Comparison of ENCODE assay signal across 9 cellular contexts in genomic region chr19:40286235-40286530, GRCh38. TPM values are rescaled to one million over a fixed set of nuclear protein-coding genes. Genes with fewer than 3 reads are reported as not detected.
DNase-seq lines count a peak whose midpoint lies in the region; ATAC-seq and TF ChIP-seq lines count a peak whose summit lies in the region.
"Had no signal": no experiment of that assay in that cellular context is flagged by ENCODE, and none has a peak within 500 bp of the region (broad histone marks: within the 10 kb centered on the region; RNA-seq: fewer than 3 reads in every experiment).

No MANE protein-coding gene starts in this region.

- TF ChIP-seq EP300 in neural cell (conservative IDR thresholded peaks at IDR 0.05; ENCODE audit: poor library complexity, severe bottlenecking) = no peak

- peak overlapping the region in 3 of 10 experiments; percentile 46 to 64 (median 53); a peak in 2 of 20 replicates for H3K4me3 ChIP-seq in BLaER1 treated with 17β-estradiol and CSF1 and Interleukin-3, amounts not matched to agents 10 nM and 100 nM
- H3K4me3 ChIP-seq in Jurkat, Clone E6-1 (ENCODE audit: low read length) = peak overlapping the region; percentile 66
- H3K4me3 ChIP-seq in neural cell (ENCODE audit: low read length) (peak overlapping the region; percentile 59), mucosa of descending colon (no peak overlapping the region)

- peaks cover 11% of the 10 kb centered on the region for H3K36me3 Mint-ChIP-seq in central memory CD8-positive, alpha-beta T cell (ENCODE audit: insufficient read depth)

- peak overlapping the region; percentile 91 for H3K27ac Mint-ChIP-seq in central memory CD8-positive, alpha-beta T cell (ENCODE audit: low read depth)

- H3K9me2 ChIP-seq in neural cell (ENCODE audit: insufficient read depth, low read length) = no peaks in the 10 kb centered on the region

- peaks cover 0 to 14% (median 9%) of the 10 kb centered on the region in 11 experiments; a peak in 10 of 22 replicates for H3K36me3 ChIP-seq in BLaER1 treated with 17β-estradiol and CSF1 and Interleukin-3, amounts not matched to agents 10 nM and 100 nM
- no peaks in the 10 kb centered on the region for H3K36me3 ChIP-seq in neural cell (ENCODE audit: insufficient read depth, low read length)
- H3K36me3 ChIP-seq in mucosa of descending colon (ENCODE audit: low read depth) = no peaks in the 10 kb centered on the region

- H3K27me3 Mint-ChIP-seq in central memory CD8-positive, alpha-beta T cell = no peaks in the 10 kb centered on the region

- no peaks in the 10 kb centered on the region for H3F3A ChIP-seq in neural cell (ENCODE audit: insufficient read depth, low read length, poor library complexity, severe bottlenecking)

- H3K4me1 Mint-ChIP-seq in central memory CD8-positive, alpha-beta T cell = peaks cover 34% of the 10 kb centered on the region

- peak overlapping the region; percentile 83 for H3K4me3 Mint-ChIP-seq in central memory CD8-positive, alpha-beta T cell

- intact Hi-C loops in mucosa of descending colon (cut with DNase I, micrococcal nuclease) = no loop called here

- peak overlapping the region in 10 of 11 experiments; percentile 2 to 97 (median 93); a peak in 19 of 22 replicates for H3K9ac ChIP-seq in BLaER1 treated with 17β-estradiol and CSF1 and Interleukin-3, amounts not matched to agents 10 nM and 100 nM
- peak overlapping the region; percentile 68 for H3K9ac ChIP-seq in neural cell (ENCODE audit: low read length)

- peak overlapping the region; percentile 63 to 85 (median 70) for H3K4me2 ChIP-seq in BLaER1 treated with 17β-estradiol and CSF1 and Interleukin-3, amounts not matched to agents 10 nM and 100 nM
- no peak overlapping the region for H3K4me2 ChIP-seq in neural cell (ENCODE audit: low read length)

- peak overlapping the region; percentile 71 to 99 (median 95); a peak in 19 of 22 replicates for H3K27ac ChIP-seq in BLaER1 treated with 17β-estradiol and CSF1 and Interleukin-3, amounts not matched to agents 10 nM and 100 nM
- peak overlapping the region; percentile 97 for H3K27ac ChIP-seq in neural cell (ENCODE audit: low read length)

- no peaks in the 10 kb centered on the region for H3K9me3 Mint-ChIP-seq in central memory CD8-positive, alpha-beta T cell

- no peak for TF ChIP-seq CTCF in neural cell (IDR thresholded peaks at IDR 0.05; ENCODE audit: poor library complexity, severe bottlenecking)
- TF ChIP-seq CTCF in mucosa of descending colon (IDR thresholded peaks at IDR 0.05) = no peak

- no peak for DNase-seq in Jurkat, Clone E6-1 (ENCODE audit: low read depth, low spot score)
- DNase-seq in central memory CD8-positive, alpha-beta T cell (ENCODE audit: low spot score in 2 of 2) = no peak
- DNase-seq in mucosa of descending colon (no peak), T1000 (lab: John Stamatoyannopoulos, UW) (no peak), AML-193 (lab: John Stamatoyannopoulos, UW) (no peak)
- DNase-seq: NCI-H2029 had no signal

- H4K20me1 ChIP-seq in BLaER1 treated with 17β-estradiol and CSF1 and Interleukin-3, amounts not matched to agents 10 nM and 100 nM = peaks cover 27 to 36% (median 30%) of the 10 kb centered on the region in 11 experiments; a peak in 20 of 22 replicates
- no peaks in the 10 kb centered on the region for H4K20me1 ChIP-seq in neural cell (ENCODE audit: insufficient read depth)

- H2AFZ ChIP-seq in neural cell (ENCODE audit: low read depth, low read length) = no peak overlapping the region

- no peak for TF ChIP-seq RAD21 in neural cell (conservative IDR thresholded peaks at IDR 0.05)

- H3K27me3 ChIP-seq in BLaER1 treated with 17β-estradiol and CSF1 and Interleukin-3, amounts not matched to agents 10 nM and 100 nM = no peaks in the 10 kb centered on the region
- H3K27me3 ChIP-seq in neural cell (ENCODE audit: insufficient read depth, low read depth, low read length) = no peaks in the 10 kb centered on the region

- H3K4me1 ChIP-seq in BLaER1 treated with 17β-estradiol and CSF1 and Interleukin-3, amounts not matched to agents 10 nM and 100 nM = peaks cover 43 to 51% (median 48%) of the 10 kb centered on the region in 10 experiments
- H3K4me1 ChIP-seq in mucosa of descending colon (ENCODE audit: low read depth) = peaks cover 22% of the 10 kb centered on the region

- no peaks in the 10 kb centered on the region for H3K9me3 ChIP-seq in BLaER1 treated with 17β-estradiol and CSF1 and Interleukin-3, amounts not matched to agents 10 nM and 100 nM (replicated peaks in 1 of 11)
- H3K9me3 ChIP-seq in neural cell (ENCODE audit: low read length) (no peaks in the 10 kb centered on the region), mucosa of descending colon (no peaks in the 10 kb centered on the region)

- H3K79me2 ChIP-seq in neural cell (replicated peaks; ENCODE audit: insufficient read depth, low read length) = peaks cover 32% of the 10 kb centered on the region

- no peak for ATAC-seq in central memory CD8-positive, alpha-beta T cell (replicated peaks; ENCODE audit: extremely low read depth, poor library complexity, severe bottlenecking)
- ATAC-seq in HG02642 (IDR thresholded peaks at IDR 0.05; ENCODE audit: poor library complexity, unreplicated experiment) (no peak), mucosa of descending colon (no peak)

TF ChIP-seq in neural cell, 6 proteins besides CTCF, POLR2A, EP300 and RAD21:
- TF ChIP-seq EZH2 (IDR thresholded peaks at IDR 0.05; ENCODE audit: borderline replicate concordance, insufficient read depth, low read length, poor library complexity, severe bottlenecking) (no peak), TAF1 (IDR thresholded peaks at IDR 0.05; ENCODE audit: low read depth) (no peak), POLR2AphosphoS5 (IDR thresholded peaks at IDR 0.05) (no peak), SMC3 (conservative IDR thresholded peaks at IDR 0.05; ENCODE audit: poor library complexity) (no peak), MXI1 (conservative IDR thresholded peaks at IDR 0.05; ENCODE audit: poor library complexity, severe bottlenecking) (no peak)
- TF ChIP-seq, protein P1, sequence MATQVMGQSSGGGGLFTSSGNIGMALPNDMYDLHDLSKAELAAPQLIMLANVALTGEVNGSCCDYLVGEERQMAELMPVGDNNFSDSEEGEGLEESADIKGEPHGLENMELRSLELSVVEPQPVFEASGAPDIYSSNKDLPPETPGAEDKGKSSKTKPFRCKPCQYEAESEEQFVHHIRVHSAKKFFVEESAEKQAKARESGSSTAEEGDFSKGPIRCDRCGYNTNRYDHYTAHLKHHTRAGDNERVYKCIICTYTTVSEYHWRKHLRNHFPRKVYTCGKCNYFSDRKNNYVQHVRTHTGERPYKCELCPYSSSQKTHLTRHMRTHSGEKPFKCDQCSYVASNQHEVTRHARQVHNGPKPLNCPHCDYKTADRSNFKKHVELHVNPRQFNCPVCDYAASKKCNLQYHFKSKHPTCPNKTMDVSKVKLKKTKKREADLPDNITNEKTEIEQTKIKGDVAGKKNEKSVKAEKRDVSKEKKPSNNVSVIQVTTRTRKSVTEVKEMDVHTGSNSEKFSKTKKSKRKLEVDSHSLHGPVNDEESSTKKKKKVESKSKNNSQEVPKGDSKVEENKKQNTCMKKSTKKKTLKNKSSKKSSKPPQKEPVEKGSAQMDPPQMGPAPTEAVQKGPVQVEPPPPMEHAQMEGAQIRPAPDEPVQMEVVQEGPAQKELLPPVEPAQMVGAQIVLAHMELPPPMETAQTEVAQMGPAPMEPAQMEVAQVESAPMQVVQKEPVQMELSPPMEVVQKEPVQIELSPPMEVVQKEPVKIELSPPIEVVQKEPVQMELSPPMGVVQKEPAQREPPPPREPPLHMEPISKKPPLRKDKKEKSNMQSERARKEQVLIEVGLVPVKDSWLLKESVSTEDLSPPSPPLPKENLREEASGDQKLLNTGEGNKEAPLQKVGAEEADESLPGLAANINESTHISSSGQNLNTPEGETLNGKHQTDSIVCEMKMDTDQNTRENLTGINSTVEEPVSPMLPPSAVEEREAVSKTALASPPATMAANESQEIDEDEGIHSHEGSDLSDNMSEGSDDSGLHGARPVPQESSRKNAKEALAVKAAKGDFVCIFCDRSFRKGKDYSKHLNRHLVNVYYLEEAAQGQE (IDR thresholded peaks at IDR 0.05; ENCODE audit: borderline replicate concordance) = no peak

RNA-seq across cellular contexts. Expression of gene AKT2, which starts 1.0 kb away (rescaled TPM):
- 102 TPM for polyA plus RNA-seq in Jurkat, Clone E6-1 (2012; ENCODE audit: insufficient read depth, insufficient read length)
- polyA plus RNA-seq in neural cell = 131 and 132 TPM in 2 replicates
- 82.0 and 89.4 TPM in 2 replicates for polyA minus RNA-seq in neural cell
- total RNA-seq in mucosa of descending colon = 100 to 1,000 TPM in 2 of 3 donors, 10 to 100 TPM in 1; 98.4 to 139 (median 103) TPM

RNA-seq across cellular contexts. Expression of gene CCNP, which starts 59.7 kb away (rescaled TPM):
- not detected for polyA plus RNA-seq in Jurkat, Clone E6-1 (2012; ENCODE audit: insufficient read depth, insufficient read length)
- 0.30 and 0.32 TPM in 2 replicates for polyA plus RNA-seq in neural cell
- not detected in 2 replicates for polyA minus RNA-seq in neural cell
- under 1 TPM in 2 of 3 donors, not detected in 1; 0.34 to 0.63 TPM for total RNA-seq in mucosa of descending colon
